16 cellular contexts compared by ENCODE assay signal in genomic region chr2:64697286-64698023, GRCh38. TPM values are rescaled to one million over a fixed set of nuclear protein-coding genes. Genes with fewer than 3 reads are reported as not detected.
DNase-seq lines count a peak whose midpoint lies in the region; ATAC-seq, FAIRE-seq and TF ChIP-seq lines count a peak whose summit lies in the region.
"Had no signal": no experiment of that assay in that cellular context is flagged by ENCODE, and none has a peak within 500 bp of the region (broad histone marks: within the 10 kb centered on the region; RNA-seq: fewer than 3 reads in every experiment).

No MANE protein-coding gene starts in this region.

- BruUV-seq in Caco-2 (replicated peaks; lab: Mats Ljungman, UMichigan) = no TSS peak

- H3K27me3 ChIP-seq in Caco-2 (replicated peaks; ENCODE audit: control insufficient read depth, insufficient read depth, low read length) (no peaks in the 10 kb centered on the region), WERI-Rb-1 (ENCODE audit: insufficient read depth, low read depth, severe bottlenecking) (no peaks in the 10 kb centered on the region), vagina (no peaks in the 10 kb centered on the region), heart left ventricle (no peaks in the 10 kb centered on the region)
- H3K27me3 ChIP-seq: stomach had no signal

- no peaks in the 10 kb centered on the region for H3K27me3 Mint-ChIP-seq in Caco-2 (ENCODE audit: insufficient read depth, unreplicated experiment)
- no peaks in the 10 kb centered on the region for H3K27me3 Mint-ChIP-seq in activated naive CD8-positive, alpha-beta T cell treated with anti-CD3 and anti-CD28 coated beads for 36 hours

- CTCF ChIA-PET in Caco-2 (lab: Charles Lee) = interaction anchor here (0.9 kb wide), 1 partner anchor 53 kb away, joined by 3 read pairs; no protein-coding TSS in a partner anchor

- no peaks in the 10 kb centered on the region for H3K9me3 ChIP-seq in Caco-2
- H3K9me3 ChIP-seq in WERI-Rb-1 (ENCODE audit: severe bottlenecking) = no peaks in the 10 kb centered on the region
- H3K9me3 ChIP-seq in vagina = no peaks in the 10 kb centered on the region
- H3K9me3 ChIP-seq in heart left ventricle = no peaks in the 10 kb centered on the region
- H3K9me3 ChIP-seq: stomach had no signal

- ATAC-seq in heart left ventricle = no peak
- ATAC-seq: CD8-positive, alpha-beta T cell; HCT116 had no signal

- H3K36me3 ChIP-seq in Caco-2 (ENCODE audit: control insufficient read depth, insufficient read depth, low read length) = no peaks in the 10 kb centered on the region
- no peaks in the 10 kb centered on the region for H3K36me3 ChIP-seq in WERI-Rb-1
- H3K36me3 ChIP-seq in vagina = no peaks in the 10 kb centered on the region
- H3K36me3 ChIP-seq in heart left ventricle = no peaks in the 10 kb centered on the region
- H3K36me3 ChIP-seq: stomach had no signal

- peak overlapping the region; percentile 1 for H3K27ac Mint-ChIP-seq in Caco-2 (ENCODE audit: unreplicated experiment)
- H3K27ac Mint-ChIP-seq in activated naive CD8-positive, alpha-beta T cell treated with anti-CD3 and anti-CD28 coated beads for 36 hours = peak overlapping the region; percentile 34
- H3K27ac Mint-ChIP-seq: CD8-positive, alpha-beta T cell had no signal

- 90 to 94% (median 93%) methylated on average over 6 of the region's 6 CpGs for WGBS in heart left ventricle, 4 donors

- POLR2A ChIA-PET in Caco-2 (lab: Charles Lee) = no interaction called here

- no peak for TF ChIP-seq CTCF in Caco-2 (IDR thresholded peaks at IDR 0.05; ENCODE audit: insufficient read depth in 1 of 2, low read depth in 1 of 2, low read length in 1 of 2, severe bottlenecking in 1 of 2, unreplicated experiment in 1 of 2)
- no peak for TF ChIP-seq CTCF in WERI-Rb-1 (IDR thresholded peaks at IDR 0.05; ENCODE audit: low read depth, low read length)
- TF ChIP-seq CTCF in vagina (IDR thresholded peaks at IDR 0.05) = no peak
- TF ChIP-seq CTCF in heart left ventricle (IDR thresholded peaks at IDR 0.05) = no peak

- TF ChIP-seq POLR2A in vagina (IDR thresholded peaks at IDR 0.05) (no peak), heart left ventricle (IDR thresholded peaks at IDR 0.05) (no peak)

- H3K4me1 ChIP-seq in Caco-2 (peaks cover 26% of the 10 kb centered on the region), vagina (no peaks in the 10 kb centered on the region), heart left ventricle (peaks cover 0 to 23% (median 0%) of the 10 kb centered on the region in 12 donors)

- peak; percentile 18 for FAIRE-seq in GM18507 (lab: Jason Lieb, UNC)

- no peaks in the 10 kb centered on the region for H3K9me3 Mint-ChIP-seq in Caco-2 (ENCODE audit: unreplicated experiment)
- H3K9me3 Mint-ChIP-seq in activated naive CD8-positive, alpha-beta T cell treated with anti-CD3 and anti-CD28 coated beads for 36 hours = peaks cover 8% of the 10 kb centered on the region
- H3K9me3 Mint-ChIP-seq: CD8-positive, alpha-beta T cell had no signal

- no peak overlapping the region for H3K4me3 Mint-ChIP-seq in Caco-2 (ENCODE audit: unreplicated experiment)
- no peak overlapping the region for H3K4me3 Mint-ChIP-seq in activated naive CD8-positive, alpha-beta T cell treated with anti-CD3 and anti-CD28 coated beads for 36 hours
- H3K4me3 Mint-ChIP-seq: CD8-positive, alpha-beta T cell had no signal

- intact Hi-C loops in Caco-2 (cut with micrococcal nuclease; ENCODE audit: unreplicated experiment) = loop anchor here (1.0 to 2.0 kb wide), 2 partner anchors 15 to 43 kb away; no protein-coding TSS in a partner anchor
- intact Hi-C loops in vagina (cut with DNase I) = no loop called here
- intact Hi-C loops in heart left ventricle (cut with DNase I) = loop anchor here in 1 of 10 donors (5.0 kb wide), 1 partner anchor 35 kb away; no protein-coding TSS in a partner anchor

- peaks cover 31% of the 10 kb centered on the region for H3K4me1 Mint-ChIP-seq in Caco-2 (ENCODE audit: low read depth, unreplicated experiment)
- H3K4me1 Mint-ChIP-seq in activated naive CD8-positive, alpha-beta T cell treated with anti-CD3 and anti-CD28 coated beads for 36 hours = peaks cover 52% of the 10 kb centered on the region

- DNase-seq in Caco-2 (no peak), GM18507 (ENCODE audit: extremely low spot score, insufficient read length, low read depth) (no peak), iris pigment epithelial cell (ENCODE audit: low read depth) (peak; percentile 45), WERI-Rb-1 (no peak), vagina (ENCODE audit: extremely low spot score in 2 of 2) (no peak), heart left ventricle (no peak)
- no peak for DNase-seq in activated naive CD8-positive, alpha-beta T cell treated with anti-CD3 and anti-CD28 coated beads for 36 hours
- DNase-seq: amniotic stem cell; CD8-positive, alpha-beta T cell; head of caudate nucleus; NCI-H1436; NCI-H446 treated with DMSO at 0.1 percent for 48 hours; occipital lobe; stomach had no signal

- H3K27ac ChIP-seq in WERI-Rb-1 (no peak overlapping the region), vagina (no peak overlapping the region), heart left ventricle (no peak overlapping the region)
- H3K27ac ChIP-seq: stomach had no signal

- H3K4me3 ChIP-seq in Caco-2 (ENCODE audit: low read depth, low read length) = no peak overlapping the region
- no peak overlapping the region for H3K4me3 ChIP-seq in WERI-Rb-1 (ENCODE audit: low read depth, low read length)
- no peak overlapping the region for H3K4me3 ChIP-seq in vagina
- H3K4me3 ChIP-seq in heart left ventricle = no peak overlapping the region
- H3K4me3 ChIP-seq: skin epidermis, stomach had no signal

- no peaks in the 10 kb centered on the region for H3K36me3 Mint-ChIP-seq in Caco-2 (ENCODE audit: insufficient read depth, unreplicated experiment)
- peaks cover 29% of the 10 kb centered on the region for H3K36me3 Mint-ChIP-seq in activated naive CD8-positive, alpha-beta T cell treated with anti-CD3 and anti-CD28 coated beads for 36 hours
- H3K36me3 Mint-ChIP-seq: CD8-positive, alpha-beta T cell had no signal

RNA-seq across cellular contexts. Expression of gene SERTAD2, which starts 43.7 kb away (rescaled TPM):
- total RNA-seq in Caco-2 (2022) (25.1 and 25.8 TPM in 2 replicates), vagina (19.2 TPM), heart left ventricle (10 to 100 TPM; 12.2 to 21.6 (median 16.1) TPM)
- total RNA-seq in activated naive CD8-positive, alpha-beta T cell treated with anti-CD3 and anti-CD28 coated beads for 36 hours = 10 to 100 TPM; 22.7 to 23.3 TPM
- polyA plus RNA-seq in heart left ventricle = 10 to 100 TPM in 1 of 2 donors, 1 to 10 TPM in 1; 5.1 to 12.6 TPM
